ENCODE assay signal across 20 cellular contexts in genomic region chr13:77466757-77467156, GRCh38.
A peak's percentile ranks its signal among the peaks of the same experiment; 100 is the strongest.
DNase-seq lines count a peak whose midpoint lies in the region; ATAC-seq and TF ChIP-seq lines count a peak whose summit lies in the region.
"Had no signal": no experiment of that assay in that cellular context is flagged by ENCODE, and none has a peak within 500 bp of the region (broad histone marks: within the 10 kb centered on the region; RNA-seq: fewer than 3 reads in every experiment).

No MANE protein-coding gene starts in this region.

- no peak overlapping the region for H3K4me3 Mint-ChIP-seq in GM23338
- H3K4me3 Mint-ChIP-seq in type B pancreatic cell: peak overlapping the region; percentile 37
- no peak overlapping the region for H3K4me3 Mint-ChIP-seq in CD8-positive, alpha-beta T cell
- H3K4me3 Mint-ChIP-seq in activated naive CD4-positive, alpha-beta T cell treated with anti-CD3 and anti-CD28 coated beads, Interleukin-2, amount 10 ng/mL, durations not matched to agents 7 days and 5 days: no peak overlapping the region
- H3K4me3 Mint-ChIP-seq: CD14-positive monocyte; CD4-positive, alpha-beta memory T cell; CD4-positive, CD25-positive, alpha-beta regulatory T cell had no signal

- H3K27ac ChIP-seq in GM23338 (ENCODE audit: low read depth) (no peak overlapping the region), PC-9 (no peak overlapping the region), neural cell (ENCODE audit: low read length) (no peak overlapping the region)
- no peak overlapping the region for H3K27ac ChIP-seq in CD8-positive, alpha-beta T cell (ENCODE audit: low read depth, low read length)
- H3K27ac ChIP-seq: BLaER1 had no signal

- no peak for TF ChIP-seq RAD21 in neural cell (conservative IDR thresholded peaks at IDR 0.05)

- 0 out of 2 replicates have a peak, but pooled peaks cover 6% of the 10 kb centered on the region for H3K9me3 ChIP-seq in PC-9 (ENCODE audit: insufficient read depth, low read depth)
- H3K9me3 ChIP-seq in neural cell (ENCODE audit: low read length): no peaks in the 10 kb centered on the region
- no peaks in the 10 kb centered on the region for H3K9me3 ChIP-seq in CD8-positive, alpha-beta T cell (ENCODE audit: low read length)
- H3K9me3 ChIP-seq: BE2C, BLaER1, Caco-2 had no signal

- H3K4me2 ChIP-seq in GM23338 (no peak overlapping the region), PC-9 (0 out of 2 replicates have a peak overlapping the region, but pooled peaks have one; percentile 11), neural cell (ENCODE audit: low read length) (no peak overlapping the region)
- H3K4me2 ChIP-seq: BLaER1 had no signal

- no peaks in the 10 kb centered on the region for H3K27me3 ChIP-seq in GM23338 (ENCODE audit: insufficient read depth)
- H3K27me3 ChIP-seq in PC-9 (ENCODE audit: insufficient read depth, low read depth): no peaks in the 10 kb centered on the region
- H3K27me3 ChIP-seq in neural cell (ENCODE audit: insufficient read depth, low read depth, low read length): no peaks in the 10 kb centered on the region
- H3K27me3 ChIP-seq in CD8-positive, alpha-beta T cell (ENCODE audit: insufficient read depth, low read length): no peaks in the 10 kb centered on the region
- H3K27me3 ChIP-seq: BE2C, BLaER1 had no signal

- CTCF ChIA-PET in PC-9 (lab: Charles Lee): no interaction called here
- CTCF ChIA-PET in CD8-positive, alpha-beta T cell (lab: Charles Lee): interaction anchor here (1.1 to 1.4 kb wide), 2 partner anchors 8 to 12 kb away, joined by 3 to 6 read pairs; no protein-coding TSS in a partner anchor
- CTCF ChIA-PET in activated naive CD4-positive, alpha-beta T cell treated with anti-CD3 and anti-CD28 coated beads, Interleukin-2, amount 10 ng/mL, durations not matched to agents 7 days and 5 days (lab: Charles Lee): interaction anchor here (1.2 kb wide), 1 partner anchor 11 kb away, joined by 3 read pairs; no protein-coding TSS in a partner anchor

- H3K36me3 ChIP-seq in GM23338 (ENCODE audit: insufficient read depth) (no peaks in the 10 kb centered on the region), PC-9 (ENCODE audit: low read depth) (no peaks in the 10 kb centered on the region), neural cell (ENCODE audit: insufficient read depth, low read length) (no peaks in the 10 kb centered on the region)
- no peaks in the 10 kb centered on the region for H3K36me3 ChIP-seq in CD8-positive, alpha-beta T cell (ENCODE audit: insufficient read depth, low read length)
- H3K36me3 ChIP-seq: BE2C, BLaER1 had no signal

- TF ChIP-seq CTCF in GM23338 (conservative IDR thresholded peaks at IDR 0.05; ENCODE audit: low read depth in 2 of 2) (no peak), PC-9 (conservative IDR thresholded peaks at IDR 0.05) (no peak), neural cell (IDR thresholded peaks at IDR 0.05; ENCODE audit: poor library complexity, severe bottlenecking) (no peak), type B pancreatic cell (conservative IDR thresholded peaks at IDR 0.05) (no peak)
- TF ChIP-seq CTCF in CD8-positive, alpha-beta T cell (IDR thresholded peaks at IDR 0.05): no peak

- H4K20me1 ChIP-seq in GM23338 (replicated peaks; ENCODE audit: insufficient read depth) (no peaks in the 10 kb centered on the region), PC-9 (ENCODE audit: insufficient read depth) (no peaks in the 10 kb centered on the region), neural cell (ENCODE audit: insufficient read depth) (no peaks in the 10 kb centered on the region)
- H4K20me1 ChIP-seq: BLaER1 had no signal

- 0 out of 2 replicates have a peak overlapping the region, but pooled peaks have one; percentile 49 for H2AFZ ChIP-seq in GM23338
- H2AFZ ChIP-seq in PC-9: no peak overlapping the region
- no peak overlapping the region for H2AFZ ChIP-seq in neural cell (ENCODE audit: low read depth, low read length)

- H3K9me3 Mint-ChIP-seq in GM23338 (no peaks in the 10 kb centered on the region), type B pancreatic cell (no peaks in the 10 kb centered on the region)
- H3K9me3 Mint-ChIP-seq in CD8-positive, alpha-beta T cell: no peaks in the 10 kb centered on the region
- no peaks in the 10 kb centered on the region for H3K9me3 Mint-ChIP-seq in activated naive CD4-positive, alpha-beta T cell treated with anti-CD3 and anti-CD28 coated beads, Interleukin-2, amount 10 ng/mL, durations not matched to agents 7 days and 5 days
- H3K9me3 Mint-ChIP-seq: CD4-positive, alpha-beta memory T cell had no signal

- no peaks in the 10 kb centered on the region for H3F3A ChIP-seq in GM23338 (replicated peaks; ENCODE audit: low read depth)
- H3F3A ChIP-seq in PC-9 (ENCODE audit: insufficient read depth, low read depth): no peaks in the 10 kb centered on the region
- H3F3A ChIP-seq in neural cell (ENCODE audit: insufficient read depth, low read length, poor library complexity, severe bottlenecking): no peaks in the 10 kb centered on the region

- POLR2A ChIA-PET in PC-9 (lab: Charles Lee; ENCODE audit: unreplicated experiment): no interaction called here
- POLR2A ChIA-PET in CD8-positive, alpha-beta T cell (lab: Charles Lee): no interaction called here

- TF ChIP-seq EP300 in neural cell (conservative IDR thresholded peaks at IDR 0.05; ENCODE audit: poor library complexity, severe bottlenecking): peak; percentile 98

- H3K27ac Mint-ChIP-seq in GM23338 (no peak overlapping the region), type B pancreatic cell (peak overlapping the region; percentile 45)
- no peak overlapping the region for H3K27ac Mint-ChIP-seq in CD8-positive, alpha-beta T cell
- H3K27ac Mint-ChIP-seq in activated naive CD4-positive, alpha-beta T cell treated with anti-CD3 and anti-CD28 coated beads, Interleukin-2, amount 10 ng/mL, durations not matched to agents 7 days and 5 days: no peak overlapping the region
- H3K27ac Mint-ChIP-seq: CD14-positive monocyte; CD4-positive, alpha-beta memory T cell; CD4-positive, CD25-positive, alpha-beta regulatory T cell had no signal

- H3K27me3 Mint-ChIP-seq in GM23338 (ENCODE audit: insufficient read depth, low read depth, poor library complexity) (peaks cover 2% of the 10 kb centered on the region), type B pancreatic cell (no peaks in the 10 kb centered on the region)
- peaks cover 2% of the 10 kb centered on the region for H3K27me3 Mint-ChIP-seq in CD8-positive, alpha-beta T cell (ENCODE audit: low read depth)
- peaks cover 3% of the 10 kb centered on the region for H3K27me3 Mint-ChIP-seq in activated naive CD4-positive, alpha-beta T cell treated with anti-CD3 and anti-CD28 coated beads, Interleukin-2, amount 10 ng/mL, durations not matched to agents 7 days and 5 days

- H3K79me2 ChIP-seq in GM23338 (replicated peaks; ENCODE audit: insufficient read depth) (no peaks in the 10 kb centered on the region), PC-9 (ENCODE audit: low read depth) (no peaks in the 10 kb centered on the region), neural cell (replicated peaks; ENCODE audit: insufficient read depth, low read length) (no peaks in the 10 kb centered on the region)

- DNase-seq in GM23338 (ENCODE audit: low spot score) (no peak), PC-9 (no peak), type B pancreatic cell (ENCODE audit: extremely low spot score, unreplicated experiment) (no peak), left ventricle myocardium superior (no peak), NCI-H1436 (lab: John Stamatoyannopoulos, UW) (no peak)
- no peak for DNase-seq in CD8-positive, alpha-beta T cell
- DNase-seq in activated naive CD4-positive, alpha-beta T cell treated with anti-CD3 and anti-CD28 coated beads, Interleukin-2, amount 10 ng/mL, durations not matched to agents 7 days and 5 days: no peak
- DNase-seq: 8988T; ACHN; BE2C; C1 segment of cervical spinal cord; Caco-2; Calu3; CD4-positive, alpha-beta memory T cell; CD4-positive, CD25-positive, alpha-beta regulatory T cell; DMS79 treated with DMSO at 0.1 percent for 48 hours; GF-D8 had no signal

- H3K9ac ChIP-seq in neural cell (ENCODE audit: low read length): no peak overlapping the region
- H3K9ac ChIP-seq: BLaER1 had no signal

- H3K4me1 ChIP-seq in GM23338 (ENCODE audit: insufficient read depth): no peaks in the 10 kb centered on the region
- peaks cover 6% of the 10 kb centered on the region; the same call in 1 of the 2 replicates for H3K4me1 ChIP-seq in PC-9 (replicated peaks; ENCODE audit: insufficient read depth)
- H3K4me1 ChIP-seq in CD8-positive, alpha-beta T cell (ENCODE audit: insufficient read depth, low read length): no peaks in the 10 kb centered on the region
- H3K4me1 ChIP-seq: BE2C, BLaER1, Caco-2 had no signal

- no TSS peak for BruUV-seq in PC-9 (replicated peaks; lab: Mats Ljungman, UMichigan)

- no peak for ATAC-seq in GM23338
- no peak for ATAC-seq in left ventricle myocardium superior
- ATAC-seq in CD8-positive, alpha-beta T cell: no peak

- no peaks in the 10 kb centered on the region for H3K9me2 ChIP-seq in GM23338 (ENCODE audit: insufficient read depth)
- H3K9me2 ChIP-seq in PC-9 (ENCODE audit: insufficient read depth): no peaks in the 10 kb centered on the region
- H3K9me2 ChIP-seq in neural cell (ENCODE audit: insufficient read depth, low read length): no peaks in the 10 kb centered on the region

- no peak overlapping the region for H3K4me3 ChIP-seq in GM23338
- H3K4me3 ChIP-seq in PC-9: no peak overlapping the region
- no peak overlapping the region for H3K4me3 ChIP-seq in neural cell (ENCODE audit: low read length)
- H3K4me3 ChIP-seq in CD8-positive, alpha-beta T cell (ENCODE audit: low read depth, low read length): no peak overlapping the region
- H3K4me3 ChIP-seq: BLaER1 had no signal

- H3K4me1 Mint-ChIP-seq in GM23338: no peaks in the 10 kb centered on the region
- no peaks in the 10 kb centered on the region for H3K4me1 Mint-ChIP-seq in type B pancreatic cell (ENCODE audit: unreplicated experiment)
- no peaks in the 10 kb centered on the region for H3K4me1 Mint-ChIP-seq in CD8-positive, alpha-beta T cell (ENCODE audit: low read depth)
- no peaks in the 10 kb centered on the region for H3K4me1 Mint-ChIP-seq in activated naive CD4-positive, alpha-beta T cell treated with anti-CD3 and anti-CD28 coated beads, Interleukin-2, amount 10 ng/mL, durations not matched to agents 7 days and 5 days
- H3K4me1 Mint-ChIP-seq: CD4-positive, alpha-beta memory T cell; CD4-positive, CD25-positive, alpha-beta regulatory T cell had no signal

- H3K36me3 Mint-ChIP-seq in GM23338 (ENCODE audit: low read depth) (no peaks in the 10 kb centered on the region), type B pancreatic cell (no peaks in the 10 kb centered on the region)
- no peaks in the 10 kb centered on the region for H3K36me3 Mint-ChIP-seq in CD8-positive, alpha-beta T cell
- no peaks in the 10 kb centered on the region for H3K36me3 Mint-ChIP-seq in activated naive CD4-positive, alpha-beta T cell treated with anti-CD3 and anti-CD28 coated beads, Interleukin-2, amount 10 ng/mL, durations not matched to agents 7 days and 5 days
- H3K36me3 Mint-ChIP-seq: CD14-positive monocyte; CD4-positive, alpha-beta memory T cell; CD4-positive, CD25-positive, alpha-beta regulatory T cell had no signal

- intact Hi-C loops in PC-9 (cut with micrococcal nuclease; ENCODE audit: unreplicated experiment) (no loop called here), left ventricle myocardium superior (cut with micrococcal nuclease) (no loop called here)
- intact Hi-C loops in CD8-positive, alpha-beta T cell (cut with DNase I, micrococcal nuclease): no loop called here

TF ChIP-seq in GM23338, 12 proteins besides CTCF, POLR2A, EP300 and RAD21 (continues in another document):
- TF ChIP-seq STAT1 (IDR thresholded peaks at IDR 0.05; ENCODE audit: unreplicated experiment): no peak
